Comparison of ENCODE assay signal across 15 cellular contexts in genomic region chr22:28141614-28142013, GRCh38.
DNase-seq lines count a peak whose midpoint lies in the region; ATAC-seq, FAIRE-seq and TF ChIP-seq lines count a peak whose summit lies in the region.
"Had no signal": no experiment of that assay in that cellular context is flagged by ENCODE, and none has a peak within 500 bp of the region (broad histone marks: within the 10 kb centered on the region; RNA-seq: fewer than 3 reads in every experiment).

No MANE protein-coding gene starts in this region.

- H3K27me3 Mint-ChIP-seq in HFFc6 (ENCODE audit: insufficient read depth) = peaks cover 3% of the 10 kb centered on the region
- no peaks in the 10 kb centered on the region for H3K27me3 Mint-ChIP-seq in progenitor cell of endocrine pancreas
- H3K27me3 Mint-ChIP-seq: stimulated activated naive B cell treated with anti-CD40 and anti-IgM and Interleukin-4, amounts not matched to agents 10 μg/mL and 1 μg/mL and 100 μg/mL, for 72 hours had no signal

- H3K4me1 ChIP-seq in uterus (peaks cover 19 to 30% of the 10 kb centered on the region in 2 donors), small intestine (ENCODE audit: control insufficient read depth in 2 of 2, insufficient read depth in 1 of 2, low read depth in 1 of 2, low read length in 1 of 2) (peaks cover 0 to 5% of the 10 kb centered on the region in 2 donors)

- DNase-seq in HFFc6 (peak; percentile 63), astrocyte of the spinal cord (ENCODE audit: low read depth, low spot score) (peak; percentile 84), iris pigment epithelial cell (ENCODE audit: low read depth) (peak; percentile 86), uterus (no peak), small intestine (no peak), progenitor cell of endocrine pancreas (ENCODE audit: low spot score, unreplicated experiment) (no peak)
- DNase-seq: central memory CD4-positive, alpha-beta T cell; NCI-H1092 treated with DMSO at 0.1 percent for 48 hours; NCI-H524 treated with DMSO at 0.1 percent for 48 hours; Right ventricle myocardium superior; stimulated activated CD4-positive, alpha-beta T cell treated with anti-CD3 and anti-CD28 coated beads, Interleukin-2, amount 100 ng/mL, for 24 hours; stimulated activated naive B cell treated with anti-CD40 and anti-IgM and Interleukin-4, amounts not matched to agents 10 μg/mL and 1 μg/mL and 100 μg/mL, for 72 hours had no signal

- H3K27ac ChIP-seq in uterus (peak overlapping the region; percentile 60 to 65), small intestine (ENCODE audit: low read depth in 1 of 2, low read length in 1 of 2) (no peak overlapping the region)

- ATAC-seq in HG03095 (IDR thresholded peaks at IDR 0.05; ENCODE audit: unreplicated experiment) = no peak
- ATAC-seq: activated CD4-positive, CD25-positive, alpha-beta regulatory T cell treated with anti-CD3 and anti-CD28 coated beads, Interleukin-2, amount 50 U/mL, for 24 hours; stimulated activated naive B cell treated with anti-CD40 and anti-IgM and Interleukin-4, amounts not matched to agents 10 μg/mL and 1 μg/mL and 100 μg/mL, for 72 hours had no signal

- intact Hi-C loops in uterus (cut with DNase I; ENCODE audit: low total_unique reads) = no loop called here

- 49 to 84% (median 68%) methylated on average over 2 of the region's 2 CpGs for WGBS in small intestine, 3 donors

- peak overlapping the region; percentile 75 for H3K4me3 Mint-ChIP-seq in HFFc6
- no peak overlapping the region for H3K4me3 Mint-ChIP-seq in progenitor cell of endocrine pancreas (ENCODE audit: low read depth)
- H3K4me3 Mint-ChIP-seq: stimulated activated naive B cell treated with anti-CD40 and anti-IgM and Interleukin-4, amounts not matched to agents 10 μg/mL and 1 μg/mL and 100 μg/mL, for 72 hours had no signal

- H3K27ac Mint-ChIP-seq in HFFc6 (peak overlapping the region; percentile 70), progenitor cell of endocrine pancreas (no peak overlapping the region)
- H3K27ac Mint-ChIP-seq: stimulated activated naive B cell treated with anti-CD40 and anti-IgM and Interleukin-4, amounts not matched to agents 10 μg/mL and 1 μg/mL and 100 μg/mL, for 72 hours had no signal

- H3K9me3 Mint-ChIP-seq in HFFc6 (peaks cover 7% of the 10 kb centered on the region; the same call in 1 of the 2 replicates), progenitor cell of endocrine pancreas (ENCODE audit: low read depth) (no peaks in the 10 kb centered on the region)
- H3K9me3 Mint-ChIP-seq: stimulated activated naive B cell treated with anti-CD40 and anti-IgM and Interleukin-4, amounts not matched to agents 10 μg/mL and 1 μg/mL and 100 μg/mL, for 72 hours had no signal

- H3K36me3 Mint-ChIP-seq in HFFc6 (ENCODE audit: low read depth) = peaks cover 15% of the 10 kb centered on the region
- H3K36me3 Mint-ChIP-seq in progenitor cell of endocrine pancreas (ENCODE audit: insufficient read depth) = no peaks in the 10 kb centered on the region
- H3K36me3 Mint-ChIP-seq: stimulated activated naive B cell treated with anti-CD40 and anti-IgM and Interleukin-4, amounts not matched to agents 10 μg/mL and 1 μg/mL and 100 μg/mL, for 72 hours had no signal

- no peak for FAIRE-seq in small intestine (lab: Jason Lieb, UNC)

- TF ChIP-seq CTCF in HFFc6 (IDR thresholded peaks at IDR 0.05) = no peak
- TF ChIP-seq CTCF in astrocyte of the spinal cord (IDR thresholded peaks at IDR 0.05; ENCODE audit: low read depth, low read length) = no peak
- no peak for TF ChIP-seq CTCF in uterus (IDR thresholded peaks at IDR 0.05)
- TF ChIP-seq CTCF in progenitor cell of endocrine pancreas (IDR thresholded peaks at IDR 0.05; ENCODE audit: unreplicated experiment) = no peak

- TF ChIP-seq POLR2A in uterus (IDR thresholded peaks at IDR 0.05) = no peak

- H3K4me3 ChIP-seq in astrocyte of the spinal cord (ENCODE audit: low read depth, low read length) (no peak overlapping the region), uterus (no peak overlapping the region), small intestine (ENCODE audit: low read depth in 1 of 2, low read length in 2 of 2) (no peak overlapping the region)
- H3K4me3 ChIP-seq: gastrocnemius medialis had no signal

- H3K36me3 ChIP-seq in uterus (no peaks in the 10 kb centered on the region), small intestine (ENCODE audit: control insufficient read depth in 2 of 2, insufficient read depth in 2 of 2, low read length in 2 of 2) (no peaks in the 10 kb centered on the region)
- H3K36me3 ChIP-seq: gastrocnemius medialis had no signal

- H3K9me3 ChIP-seq in uterus (no peaks in the 10 kb centered on the region), small intestine (ENCODE audit: control insufficient read depth, low read depth) (no peaks in the 10 kb centered on the region)
- H3K9me3 ChIP-seq: gastrocnemius medialis had no signal

- in situ Hi-C loops in astrocyte of the spinal cord (cut with HindIII; ENCODE audit: low sequenced_read_pairs) = no loop called here

- H3K27me3 ChIP-seq in uterus = no peaks in the 10 kb centered on the region
- no peaks in the 10 kb centered on the region for H3K27me3 ChIP-seq in small intestine (ENCODE audit: control insufficient read depth in 2 of 2, insufficient read depth in 2 of 2, low read length in 2 of 2)
- H3K27me3 ChIP-seq: gastrocnemius medialis had no signal

- peaks cover 63% of the 10 kb centered on the region for H3K4me1 Mint-ChIP-seq in HFFc6 (ENCODE audit: low read depth)
- H3K4me1 Mint-ChIP-seq in progenitor cell of endocrine pancreas (ENCODE audit: low read depth) = peaks cover 21% of the 10 kb centered on the region
- H3K4me1 Mint-ChIP-seq: stimulated activated naive B cell treated with anti-CD40 and anti-IgM and Interleukin-4, amounts not matched to agents 10 μg/mL and 1 μg/mL and 100 μg/mL, for 72 hours had no signal

Comparison
In these comparisons a context has a peak if more than half of its experiments do, and no peak if none do; other contexts are left out.
1. DNase-seq: peak in HFFc6 (single experiment), astrocyte of the spinal cord (single experiment) and iris pigment epithelial cell (single experiment); none in uterus (0 of 2), small intestine (single experiment) and progenitor cell of endocrine pancreas (single experiment).
2. H3K27ac ChIP-seq: peak in uterus (2 of 2); none in small intestine (0 of 2).